In the genomic region with DNA sequence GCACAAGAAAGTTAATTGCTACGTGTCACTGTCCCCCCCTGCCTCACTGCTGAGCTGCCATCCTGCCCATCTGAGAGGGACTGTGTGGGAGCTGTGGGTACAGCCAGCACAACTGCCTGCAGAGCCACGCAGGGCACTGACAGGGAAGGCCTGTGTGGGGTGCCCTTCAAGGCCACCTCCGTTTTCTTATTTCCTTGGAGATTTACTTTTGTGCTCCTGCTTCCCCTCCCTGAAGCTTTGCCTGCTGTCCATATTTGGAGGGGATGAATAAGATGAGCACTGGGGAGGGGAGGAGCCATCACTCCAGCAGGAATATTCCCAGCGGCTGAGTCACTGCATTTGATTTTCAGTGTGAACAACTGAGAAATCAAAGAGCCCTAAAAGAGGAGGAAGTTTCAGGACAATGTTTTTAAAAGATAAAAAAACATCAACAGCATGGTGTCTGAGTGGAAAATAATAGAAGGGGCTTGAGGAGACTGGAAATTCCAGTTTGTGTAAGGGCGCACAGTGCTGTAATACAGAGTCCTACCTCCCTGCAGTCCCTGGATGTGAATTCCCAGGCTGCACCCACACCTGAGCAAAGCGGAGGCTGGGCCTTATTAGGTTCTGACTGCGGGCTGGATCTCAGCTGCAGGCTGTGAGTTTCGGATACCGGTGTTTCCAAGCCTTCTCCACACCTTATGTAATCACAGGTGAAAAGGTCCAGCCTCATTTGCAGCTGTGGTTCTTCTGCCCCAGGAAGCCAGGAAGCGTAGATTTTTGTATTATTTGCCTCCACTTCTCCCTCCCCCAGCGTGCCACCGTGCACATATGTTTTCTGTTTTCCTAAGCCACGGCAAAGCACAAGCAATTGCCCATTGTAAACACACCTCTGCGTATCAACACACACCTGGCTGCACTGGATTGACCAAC, we compare ENCODE assay signal across 8 cellular contexts.
DNase-seq lines count a peak whose midpoint lies in the region; ATAC-seq, FAIRE-seq and TF ChIP-seq lines count a peak whose summit lies in the region.

No MANE protein-coding gene starts in this region.

- H3K4me1 ChIP-seq in HEK293 (ENCODE audit: control insufficient read depth, insufficient read depth, low read length): peaks cover 11% of the 10 kb centered on the region
- H3K4me1 ChIP-seq in esophagus (ENCODE audit: control insufficient read depth in 2 of 2, insufficient read depth in 2 of 2, low read length in 1 of 2): peaks cover 10 to 11% of the 10 kb centered on the region in 2 donors
- peaks cover 19 to 46% (median 20%) of the 10 kb centered on the region in 3 donors for H3K4me1 ChIP-seq in pancreas

- intact Hi-C loops in pancreas (cut with DNase I): no loop called here

- H3K27me3 ChIP-seq in esophagus (ENCODE audit: control insufficient read depth in 1 of 2, insufficient read depth in 2 of 2, low read length in 2 of 2) (no peaks in the 10 kb centered on the region), pancreas (no peaks in the 10 kb centered on the region)

- H3K4me3 ChIP-seq in HEK293 (ENCODE audit: low read depth, low read length): no peak overlapping the region
- no peak overlapping the region for H3K4me3 ChIP-seq in esophagus (ENCODE audit: low read depth in 1 of 2, low read length in 2 of 2)
- no peak overlapping the region for H3K4me3 ChIP-seq in pancreas

- CTCF ChIA-PET in HEK293 (lab: Yijun Ruan, JAX): interaction anchor here (0.8 kb wide), 1 partner anchor 11 kb away, joined by 3 read pairs; no protein-coding TSS in a partner anchor

- H3K9me3 ChIP-seq in HEK293 (ENCODE audit: control insufficient read depth, insufficient read depth, low read depth, low read length): no peaks in the 10 kb centered on the region
- H3K9me3 ChIP-seq in esophagus (ENCODE audit: control insufficient read depth in 2 of 2, insufficient read depth in 1 of 2, low read depth in 1 of 2, low read length in 1 of 2): no peaks in the 10 kb centered on the region
- no peaks in the 10 kb centered on the region for H3K9me3 ChIP-seq in pancreas

- DNase-seq in NCI-H748 treated with DMSO at 0.1 percent for 48 hours (lab: John Stamatoyannopoulos, UW) (peak; percentile 79), pancreas (peak in 3 of 6 donors; percentile 40 to 65 (median 54)), D721Med (ENCODE audit: insufficient read length, low spot score) (no peak), cerebellar nuclear complex (lab: John Stamatoyannopoulos, UW) (no peak)
- no peak for DNase-seq in activated T-cell treated with anti-CD3 and anti-CD28 coated beads, Interleukin-2, amount 50 U/mL, for 48 hours
- DNase-seq in activated naive CD4-positive, alpha-beta T cell treated with Interleukin-2 at 50 U/mL for 16 hours: no peak

- peak; percentile 74 to 91 (median 79) for ATAC-seq in pancreas

- no peak overlapping the region for H3K27ac ChIP-seq in HEK293 (ENCODE audit: extremely low read depth, low read depth, low read length)
- peak overlapping the region; percentile 57 to 84 for H3K27ac ChIP-seq in esophagus (ENCODE audit: low read depth in 2 of 2, low read length in 1 of 2)
- H3K27ac ChIP-seq in pancreas: peak overlapping the region in 3 of 4 donors; percentile 18 to 57 (median 57)

- FAIRE-seq in pancreas (lab: Jason Lieb, UNC) (peak; percentile 51), D721Med (lab: Jason Lieb, UNC) (no peak)

- H3K36me3 ChIP-seq in HEK293 (ENCODE audit: control insufficient read depth in 2 of 2, insufficient read depth in 1 of 2, low read length in 2 of 2): no peaks in the 10 kb centered on the region
- peaks cover 1 to 5% of the 10 kb centered on the region in 2 donors for H3K36me3 ChIP-seq in esophagus (ENCODE audit: control insufficient read depth in 2 of 2, insufficient read depth in 2 of 2, low read length in 1 of 2)
- no peaks in the 10 kb centered on the region for H3K36me3 ChIP-seq in pancreas

- TF ChIP-seq CTCF in HEK293 (tag by site-specific recombination; IDR thresholded peaks at IDR 0.05): no peak
- no peak for TF ChIP-seq CTCF in pancreas (IDR thresholded peaks at IDR 0.05)
- TF ChIP-seq CTCF in D721Med (IDR thresholded peaks at IDR 0.05; ENCODE audit: insufficient read depth, missing control alignments): no peak

- WGBS in esophagus, 2 donors: 36 to 40% methylated on average over 14 of the region's 14 CpGs
- WGBS in pancreas, 2 donors: 27 to 32% methylated on average over 14 of the region's 14 CpGs

- POLR2A ChIA-PET in HEK293 (lab: Yijun Ruan, JAX): no interaction called here

TF ChIP-seq in HEK293, 187 proteins besides CTCF, POLR2A, EP300 and RAD21:
- TF ChIP-seq ZNF544 (tag by site-specific recombination; IDR thresholded peaks at IDR 0.05) (no peak), ZBTB20 (tag by site-specific recombination; IDR thresholded peaks at IDR 0.05) (peak; percentile 83)
- TF ChIP-seq, protein P1, sequence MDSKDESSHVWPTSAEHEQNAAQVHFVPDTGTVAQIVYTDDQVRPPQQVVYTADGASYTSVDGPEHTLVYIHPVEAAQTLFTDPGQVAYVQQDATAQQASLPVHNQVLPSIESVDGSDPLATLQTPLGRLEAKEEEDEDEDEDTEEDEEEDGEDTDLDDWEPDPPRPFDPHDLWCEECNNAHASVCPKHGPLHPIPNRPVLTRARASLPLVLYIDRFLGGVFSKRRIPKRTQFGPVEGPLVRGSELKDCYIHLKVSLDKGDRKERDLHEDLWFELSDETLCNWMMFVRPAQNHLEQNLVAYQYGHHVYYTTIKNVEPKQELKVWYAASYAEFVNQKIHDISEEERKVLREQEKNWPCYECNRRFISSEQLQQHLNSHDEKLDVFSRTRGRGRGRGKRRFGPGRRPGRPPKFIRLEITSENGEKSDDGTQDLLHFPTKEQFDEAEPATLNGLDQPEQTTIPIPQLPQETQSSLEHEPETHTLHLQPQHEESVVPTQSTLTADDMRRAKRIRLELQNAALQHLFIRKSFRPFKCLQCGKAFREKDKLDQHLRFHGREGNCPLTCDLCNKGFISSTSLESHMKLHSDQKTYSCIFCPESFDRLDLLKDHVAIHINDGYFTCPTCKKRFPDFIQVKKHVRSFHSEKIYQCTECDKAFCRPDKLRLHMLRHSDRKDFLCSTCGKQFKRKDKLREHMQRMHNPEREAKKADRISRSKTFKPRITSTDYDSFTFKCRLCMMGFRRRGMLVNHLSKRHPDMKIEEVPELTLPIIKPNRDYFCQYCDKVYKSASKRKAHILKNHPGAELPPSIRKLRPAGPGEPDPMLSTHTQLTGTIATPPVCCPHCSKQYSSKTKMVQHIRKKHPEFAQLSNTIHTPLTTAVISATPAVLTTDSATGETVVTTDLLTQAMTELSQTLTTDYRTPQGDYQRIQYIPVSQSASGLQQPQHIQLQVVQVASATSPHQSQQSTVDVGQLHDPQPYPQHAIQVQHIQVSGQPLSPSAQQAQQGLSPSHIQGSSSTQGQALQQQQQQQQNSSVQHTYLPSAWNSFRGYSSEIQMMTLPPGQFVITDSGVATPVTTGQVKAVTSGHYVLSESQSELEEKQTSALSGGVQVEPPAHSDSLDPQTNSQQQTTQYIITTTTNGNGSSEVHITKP (tag by site-specific recombination; IDR thresholded peaks at IDR 0.05): no peak
